In the genomic region with DNA sequence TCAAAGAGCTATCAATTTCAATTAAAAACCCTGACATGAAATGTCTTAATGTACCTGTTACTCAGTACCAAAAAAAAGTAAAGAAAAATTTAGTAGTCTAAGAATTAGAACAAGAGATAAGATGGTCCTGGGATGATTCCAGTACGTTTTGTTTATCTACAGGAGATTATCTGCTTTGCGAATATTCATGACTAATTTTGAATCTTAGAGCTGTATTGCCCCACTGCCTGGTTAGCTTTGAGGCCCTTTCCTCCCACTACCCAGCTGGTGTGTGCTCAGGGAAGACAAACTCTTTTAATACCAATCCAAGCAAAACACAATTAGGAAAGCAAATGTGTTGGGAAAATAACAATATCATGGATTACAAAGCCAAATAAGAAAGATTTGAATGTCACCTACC, we compare ENCODE assay signal across 30 cellular contexts.
"Had no signal": no experiment of that assay in that cellular context is flagged by ENCODE, and none has a peak within 500 bp of the region (broad histone marks: within the 10 kb centered on the region; RNA-seq: fewer than 3 reads in every experiment).

No MANE protein-coding gene starts in this region.

- H3K4me1 Mint-ChIP-seq: naive thymus-derived CD4-positive, alpha-beta T cell; nephron; stimulated activated naive CD8-positive, alpha-beta T cell treated with anti-CD3 and anti-CD28 coated beads, Interleukin-15, amount 100 ng/mL, for 72 hours had no signal

- H3K27me3 ChIP-seq: esophagus squamous epithelium, gastrocnemius medialis, heart left ventricle, hepatocyte, left lung, neural progenitor cell, right atrium auricular region, suprapubic skin, transverse colon, upper lobe of right lung, uterus had no signal

- DNase-seq: cortex of kidney; effector memory CD8-positive, alpha-beta T cell; erythroblast; esophagus squamous epithelium; gastrocnemius medialis; heart left ventricle; left cardiac atrium; left lung; mesendoderm; midbrain; naive thymus-derived CD4-positive, alpha-beta T cell; stimulated activated CD4-positive, alpha-beta T cell treated with anti-CD3 and anti-CD28 coated beads, Interleukin-12 subunit alpha, Interleukin-12 subunit beta, amount 100 ng/mL, for 4 hours; stimulated activated CD4-positive, alpha-beta T cell treated with anti-CD3 and anti-CD28 coated beads, Interleukin-1b, Interleukin-23, amount 100 ng/mL, for 48 hours; stimulated activated CD4-positive, alpha-beta T cell treated with anti-CD3 and anti-CD28 coated beads, Interleukin-4, amount 100 ng/mL, for 1 hour; stimulated activated CD8-positive, alpha-beta memory T cell treated with anti-CD3 and anti-CD28 coated beads, Interleukin-4, amount 100 ng/mL, for 48 hours; stimulated activated naive CD4-positive, alpha-beta T cell; stimulated activated naive CD8-positive, alpha-beta T cell treated with anti-CD3 and anti-CD28 coated beads, Interleukin-15, amount 100 ng/mL, for 72 hours; transverse colon; upper lobe of right lung; uterus had no signal

- H3K4me1 ChIP-seq: esophagus squamous epithelium, gastrocnemius medialis, heart left ventricle, left lung, prostate gland, right atrium auricular region, suprapubic skin, transverse colon, upper lobe of right lung, uterus had no signal

- FAIRE-seq: endometrium, islet of Langerhans had no signal

- H3K9ac ChIP-seq: neural progenitor cell had no signal

- ATAC-seq: effector memory CD8-positive, alpha-beta T cell; gastrocnemius medialis; heart left ventricle; left lung; naive thymus-derived CD4-positive, alpha-beta T cell; sciatic nerve; stimulated activated naive CD8-positive, alpha-beta T cell treated with anti-CD3 and anti-CD28 coated beads, Interleukin-15, amount 100 ng/mL, for 72 hours; upper lobe of right lung had no signal

- H3K4me2 ChIP-seq: hepatocyte had no signal

- H3K79me2 ChIP-seq: hepatocyte had no signal

- H3K36me3 ChIP-seq: esophagus squamous epithelium, gastrocnemius medialis, heart left ventricle, left lung, neural progenitor cell, prostate gland, right atrium auricular region, suprapubic skin, transverse colon, upper lobe of right lung, uterus had no signal

- H2AFZ ChIP-seq: neural progenitor cell had no signal

- H3K27ac Mint-ChIP-seq: effector memory CD8-positive, alpha-beta T cell; naive thymus-derived CD4-positive, alpha-beta T cell; neural progenitor cell; stimulated activated naive CD8-positive, alpha-beta T cell treated with anti-CD3 and anti-CD28 coated beads, Interleukin-15, amount 100 ng/mL, for 72 hours had no signal

- H3K9me3 ChIP-seq: esophagus squamous epithelium, gastrocnemius medialis, prostate gland, suprapubic skin, transverse colon, upper lobe of right lung, uterus had no signal

- H3K27me3 Mint-ChIP-seq: effector memory CD8-positive, alpha-beta T cell; naive thymus-derived CD4-positive, alpha-beta T cell; stimulated activated naive CD8-positive, alpha-beta T cell treated with anti-CD3 and anti-CD28 coated beads, Interleukin-15, amount 100 ng/mL, for 72 hours had no signal

- H3K27ac ChIP-seq: esophagus squamous epithelium, gastrocnemius medialis, heart left ventricle, left lung, neural progenitor cell, prostate gland, right atrium auricular region, suprapubic skin, transverse colon, upper lobe of right lung, uterus had no signal

- H3K4me3 ChIP-seq: esophagus squamous epithelium, gastrocnemius medialis, heart left ventricle, hepatocyte, left lung, neural progenitor cell, prostate gland, right atrium auricular region, smooth muscle cell, suprapubic skin, transverse colon, upper lobe of right lung, uterus had no signal

- H3K4me3 Mint-ChIP-seq: effector memory CD8-positive, alpha-beta T cell; naive thymus-derived CD4-positive, alpha-beta T cell; nephron; neural progenitor cell; stimulated activated naive CD8-positive, alpha-beta T cell treated with anti-CD3 and anti-CD28 coated beads, Interleukin-15, amount 100 ng/mL, for 72 hours had no signal
